ENCODE assay signal across 20 cellular contexts in the genomic region with DNA sequence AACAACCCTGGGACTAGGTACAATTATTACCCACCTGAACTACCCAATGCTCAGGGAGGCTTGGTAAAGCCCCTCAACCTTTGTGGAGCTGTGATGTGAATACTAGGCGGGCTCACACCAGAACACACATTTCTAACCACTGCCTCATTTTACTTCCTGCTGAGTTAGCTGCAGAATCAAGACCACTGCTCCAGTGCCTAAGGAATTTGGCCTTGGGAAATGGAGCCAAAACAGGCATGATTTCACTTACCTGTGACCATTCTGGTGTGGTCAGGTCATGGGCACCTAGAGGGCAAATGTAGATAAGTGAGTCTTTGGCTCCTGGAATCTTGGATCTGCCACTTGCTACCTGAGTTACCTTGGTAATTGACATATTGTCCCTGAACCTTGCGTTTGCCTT. TPM values are rescaled to one million over a fixed set of nuclear protein-coding genes. Genes with fewer than 3 reads are reported as not detected.
DNase-seq lines count a peak whose midpoint lies in the region; ATAC-seq, FAIRE-seq and TF ChIP-seq lines count a peak whose summit lies in the region.
"Had no signal": no experiment of that assay in that cellular context is flagged by ENCODE, and none has a peak within 500 bp of the region (broad histone marks: within the 10 kb centered on the region; RNA-seq: fewer than 3 reads in every experiment).

No MANE protein-coding gene starts in this region.

- peak overlapping the region; percentile 66 for H3K4me2 ChIP-seq in hepatocyte
- H3K4me2 ChIP-seq: BLaER1 had no signal

- H3K4me3 Mint-ChIP-seq in MCF 10A (ENCODE audit: unreplicated experiment) = no peak overlapping the region
- H3K4me3 Mint-ChIP-seq: CD8-positive, alpha-beta memory T cell had no signal

- TF ChIP-seq CTCF in breast epithelium (IDR thresholded peaks at IDR 0.05) = no peak
- no peak for TF ChIP-seq CTCF in MCF 10A (IDR thresholded peaks at IDR 0.05; ENCODE audit: unreplicated experiment)
- no peak for TF ChIP-seq CTCF in hepatocyte (IDR thresholded peaks at IDR 0.05; ENCODE audit: poor library complexity)
- no peak for TF ChIP-seq CTCF in pancreas (IDR thresholded peaks at IDR 0.05)

- peaks cover 91% of the 10 kb centered on the region for H3K79me2 ChIP-seq in hepatocyte

- BruUV-seq in MCF 10A (replicated peaks; lab: Mats Ljungman, UMichigan) = no TSS peak

- peaks cover 7% of the 10 kb centered on the region for H3K36me3 Mint-ChIP-seq in MCF 10A (ENCODE audit: insufficient read depth, unreplicated experiment)

- H3K27ac Mint-ChIP-seq in MCF 10A (ENCODE audit: low read depth, unreplicated experiment) = no peak overlapping the region

- H3K36me3 ChIP-seq in breast epithelium (no peaks in the 10 kb centered on the region), hepatocyte (replicated peaks; ENCODE audit: insufficient read depth, low read depth) (no peaks in the 10 kb centered on the region), pancreas (no peaks in the 10 kb centered on the region)
- H3K36me3 ChIP-seq: BLaER1 had no signal

- H3K27me3 ChIP-seq in breast epithelium (no peaks in the 10 kb centered on the region), hepatocyte (no peaks in the 10 kb centered on the region), pancreas (no peaks in the 10 kb centered on the region)

- H3K4me3 ChIP-seq in breast epithelium = no peak overlapping the region
- no peak overlapping the region for H3K4me3 ChIP-seq in hepatocyte
- H3K4me3 ChIP-seq in pancreas = no peak overlapping the region
- H3K4me3 ChIP-seq: BLaER1 had no signal

- H3K9me2 ChIP-seq in hepatocyte (replicated peaks; ENCODE audit: insufficient read depth) = no peaks in the 10 kb centered on the region

- H4K20me1 ChIP-seq in hepatocyte (ENCODE audit: insufficient read depth, poor library complexity, severe bottlenecking) = peaks cover 3% of the 10 kb centered on the region
- H4K20me1 ChIP-seq: BLaER1 had no signal

- H3K27me3 Mint-ChIP-seq in MCF 10A (ENCODE audit: insufficient read depth, unreplicated experiment) = no peaks in the 10 kb centered on the region

- peaks cover 35% of the 10 kb centered on the region for H3K4me1 Mint-ChIP-seq in MCF 10A (ENCODE audit: insufficient read depth, unreplicated experiment)

- H3K27ac ChIP-seq in breast epithelium (peak overlapping the region; percentile 88), hepatocyte (peak overlapping the region; percentile 64), pancreas (peak overlapping the region; percentile 37 to 71 (median 70))
- H3K27ac ChIP-seq: BLaER1 had no signal

- no peak for TF ChIP-seq POLR2A in breast epithelium (IDR thresholded peaks at IDR 0.05)

- POLR2A ChIA-PET in MCF 10A (lab: Yijun Ruan, JAX) = interaction anchor here (1.0 kb wide), 1 partner anchor 29 kb away, joined by 3 read pairs; no protein-coding TSS in a partner anchor

- no peak for ATAC-seq in pancreas

- WGBS in hepatocyte (ENCODE audit: low lambda C conversion rate, missing lambda C conversion rate) = 90% methylated on average over 2 of the region's 2 CpGs
- WGBS in pancreas, 2 donors = 53 to 62% methylated on average over 2 of the region's 2 CpGs

- H3K4me1 ChIP-seq in breast epithelium = peaks cover 0 to 17% of the 10 kb centered on the region in 2 donors
- H3K4me1 ChIP-seq in hepatocyte (ENCODE audit: insufficient read depth) = peaks cover 21% of the 10 kb centered on the region
- H3K4me1 ChIP-seq in pancreas = peaks cover 12 to 46% (median 41%) of the 10 kb centered on the region in 3 donors

- H3K9me3 ChIP-seq in breast epithelium (no peaks in the 10 kb centered on the region), hepatocyte (ENCODE audit: low read depth) (no peaks in the 10 kb centered on the region), pancreas (no peaks in the 10 kb centered on the region)
- H3K9me3 ChIP-seq: BLaER1 had no signal

- DNase-seq in breast epithelium (ENCODE audit: low spot score in 2 of 2) = no peak
- DNase-seq in MCF 10A (ENCODE audit: unreplicated experiment) = no peak
- no peak for DNase-seq in hepatocyte (ENCODE audit: low spot score)
- no peak for DNase-seq in pancreas
- no peak for DNase-seq in stimulated activated CD8-positive, alpha-beta memory T cell treated with anti-CD3 and anti-CD28 coated beads, Interleukin-4, amount 100 ng/mL, for 48 hours
- DNase-seq in DMS 273 (lab: John Stamatoyannopoulos, UW; ENCODE audit: unreplicated experiment) = no peak
- no peak for DNase-seq in NAMALWA (ENCODE audit: low spot score)
- DNase-seq in cerebellar cortex (ENCODE audit: low spot score) = no peak
- DNase-seq: 8988T; CD8-positive, alpha-beta memory T cell; GDM1; Kasumi-1; NCI-H1105 treated with DMSO at 0.1 percent for 48 hours; NCI-H187; NCI-H345; NCI-H69; SIG-M5 had no signal

- CTCF ChIA-PET in MCF 10A (lab: Yijun Ruan, JAX) = interaction anchor here (0.6 to 3.3 kb wide), 11 partner anchors 9 to 1284 kb away, joined by 3 to 15 read pairs (median 4); no protein-coding TSS in a partner anchor

- no peaks in the 10 kb centered on the region for H3K9me3 Mint-ChIP-seq in MCF 10A (ENCODE audit: unreplicated experiment)

- FAIRE-seq in pancreas (lab: Jason Lieb, UNC) = no peak
- FAIRE-seq: GM12892, H54 had no signal

- intact Hi-C loops in breast epithelium (cut with DNase I; ENCODE audit: low total_unique reads) = loop anchor here (10.0 kb wide), 1 partner anchor 58 kb away; no protein-coding TSS in a partner anchor
- intact Hi-C loops in MCF 10A (cut with micrococcal nuclease) = loop anchor here (10.0 kb wide), 1 partner anchor 278 kb away; the partner anchor contains the start of gene PANK3
- intact Hi-C loops in pancreas (cut with DNase I) = loop anchor here in 1 of 3 donors (10.0 kb wide), 1 partner anchor 68 kb away; no protein-coding TSS in a partner anchor

- no peak overlapping the region for H2AFZ ChIP-seq in hepatocyte

RNA-seq across cellular contexts. Expression of gene WWC1, which starts 5.2 kb away (rescaled TPM):
- total RNA-seq in breast epithelium (10 to 100 TPM in 2 of 3 donors, under 1 TPM in 1; 0.96 to 59.9 (median 59.6) TPM), MCF 10A (2022) (27.8 and 47.0 TPM in 2 replicates), hepatocyte (22.6 and 27.6 TPM in 2 replicates), pancreas (10 to 100 TPM; 36.4 to 54.2 (median 41.8) TPM)
- polyA plus RNA-seq in hepatocyte (21.5 and 27.8 TPM in 2 replicates), pancreas (10 to 100 TPM; 35.0 to 38.5 TPM)
